In the genomic region with DNA sequence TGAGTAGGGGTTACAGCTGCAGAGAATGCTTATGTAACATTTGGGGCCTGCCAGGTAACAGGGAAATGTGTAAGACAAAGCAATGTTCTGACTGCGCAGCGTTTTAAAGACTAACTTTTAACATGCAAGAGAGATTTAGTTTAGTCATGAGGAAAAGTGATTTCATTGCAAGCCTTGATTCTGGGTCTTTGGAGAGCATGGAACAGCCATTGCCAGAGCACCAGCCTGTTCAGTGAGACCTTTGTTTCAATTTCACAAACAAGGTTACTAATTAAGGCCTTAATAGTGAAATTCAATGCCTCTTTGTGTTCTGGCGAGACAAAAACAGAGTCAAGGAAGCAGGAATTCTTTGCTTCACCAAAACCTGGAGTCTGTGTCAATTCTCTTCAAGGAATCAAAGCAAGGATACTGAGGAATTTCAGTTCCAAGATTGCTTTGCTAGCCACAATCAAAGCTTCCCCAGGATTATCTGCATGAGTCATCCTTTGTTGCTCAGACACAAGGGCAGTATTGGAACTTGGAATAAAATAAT, we compare ENCODE assay signal across 12 cellular contexts. TPM values are rescaled to one million over a fixed set of nuclear protein-coding genes. Genes with fewer than 3 reads are reported as not detected.
DNase-seq lines count a peak whose midpoint lies in the region; ATAC-seq, FAIRE-seq and TF ChIP-seq lines count a peak whose summit lies in the region.
"Had no signal": no experiment of that assay in that cellular context is flagged by ENCODE, and none has a peak within 500 bp of the region (broad histone marks: within the 10 kb centered on the region; RNA-seq: fewer than 3 reads in every experiment).

No MANE protein-coding gene starts in this region.

- H3K4me3 ChIP-seq in body of pancreas (no peak overlapping the region), kidney epithelial cell (ENCODE audit: low read depth, low read length) (no peak overlapping the region), PC-9 (no peak overlapping the region)
- H3K4me3 ChIP-seq: K562 had no signal

- H3K9me3 ChIP-seq in body of pancreas (no peaks in the 10 kb centered on the region), PC-9 (ENCODE audit: insufficient read depth, low read depth) (no peaks in the 10 kb centered on the region)
- H3K9me3 ChIP-seq: neutrophil had no signal

- H4K20me1 ChIP-seq in PC-9 (ENCODE audit: insufficient read depth) = no peaks in the 10 kb centered on the region

- H3K4me1 ChIP-seq in body of pancreas = peaks cover 21% of the 10 kb centered on the region
- peaks cover 19% of the 10 kb centered on the region for H3K4me1 ChIP-seq in PC-9 (replicated peaks; ENCODE audit: insufficient read depth)

- TF ChIP-seq POLR2A in body of pancreas (IDR thresholded peaks at IDR 0.05) (no peak), GM12891 (IDR thresholded peaks at IDR 0.05; ENCODE audit: low read depth, low read length) (no peak)

- DNase-seq in HT1080 (ENCODE audit: low read depth) (peak; percentile 69), body of pancreas (no peak), kidney epithelial cell (ENCODE audit: low read depth) (peak; percentile 29), superior temporal gyrus (ENCODE audit: extremely low spot score) (peak; percentile 78), PC-9 (no peak), NAMALWA (ENCODE audit: low spot score) (no peak), GM12891 (ENCODE audit: insufficient read length, low spot score) (no peak)
- DNase-seq: activated CD8-positive, alpha-beta memory T cell treated with anti-CD3 and anti-CD28 coated beads, Interleukin-2, amount 50 U/mL, for 48 hours; NCI-H526 treated with DMSO at 0.1 percent for 48 hours had no signal

- ATAC-seq in body of pancreas = peak; percentile 46
- ATAC-seq: K562 had no signal

- BruUV-seq in PC-9 (replicated peaks; lab: Mats Ljungman, UMichigan) = no TSS peak

- 50 to 54% methylated on average over 3 of the region's 3 CpGs for WGBS in body of pancreas, 2 donors

- no peak overlapping the region for H2AFZ ChIP-seq in PC-9

- intact Hi-C loops in body of pancreas (cut with DNase I) = no loop called here
- intact Hi-C loops in PC-9 (cut with micrococcal nuclease; ENCODE audit: unreplicated experiment) = no loop called here

- H3K9me2 ChIP-seq in PC-9 (ENCODE audit: insufficient read depth) = no peaks in the 10 kb centered on the region

- CTCF ChIA-PET in PC-9 (lab: Charles Lee) = no interaction called here

- no peaks in the 10 kb centered on the region for H3K27me3 ChIP-seq in body of pancreas
- H3K27me3 ChIP-seq in kidney epithelial cell (ENCODE audit: control insufficient read depth, insufficient read depth, low read length) = no peaks in the 10 kb centered on the region
- H3K27me3 ChIP-seq in PC-9 (ENCODE audit: insufficient read depth, low read depth) = no peaks in the 10 kb centered on the region
- H3K27me3 ChIP-seq: neutrophil had no signal

- no peaks in the 10 kb centered on the region; the same call in 1 of the 2 replicates for H3F3A ChIP-seq in PC-9 (ENCODE audit: insufficient read depth, low read depth)

- H3K79me2 ChIP-seq in PC-9 (ENCODE audit: low read depth) = no peaks in the 10 kb centered on the region

- no peak for FAIRE-seq in GM12891 (lab: Jason Lieb, UNC)
- FAIRE-seq: K562 had no signal

- TF ChIP-seq CTCF in body of pancreas (IDR thresholded peaks at IDR 0.05) (no peak), kidney epithelial cell (IDR thresholded peaks at IDR 0.05; ENCODE audit: insufficient read depth, low read length, poor library complexity, severe bottlenecking) (no peak), PC-9 (conservative IDR thresholded peaks at IDR 0.05) (no peak)

- POLR2A ChIA-PET in PC-9 (lab: Charles Lee; ENCODE audit: unreplicated experiment) = no interaction called here

- no peak overlapping the region; the same call in 1 of the 2 replicates for H3K4me2 ChIP-seq in PC-9

- H3K36me3 ChIP-seq in body of pancreas (replicated peaks in 1 of 2; ENCODE audit: insufficient read depth in 1 of 2, low read depth in 2 of 2) (no peaks in the 10 kb centered on the region), kidney epithelial cell (ENCODE audit: control insufficient read depth, insufficient read depth, low read length) (no peaks in the 10 kb centered on the region), PC-9 (ENCODE audit: low read depth) (no peaks in the 10 kb centered on the region)
- H3K36me3 ChIP-seq: neutrophil had no signal

- H3K27ac ChIP-seq in body of pancreas (peak overlapping the region in 3 of 4 donors; percentile 0 to 34 (median 25)), PC-9 (no peak overlapping the region)
- H3K27ac ChIP-seq: neutrophil had no signal

TF ChIP-seq in GM12891, 5 proteins besides CTCF, POLR2A, EP300 and RAD21:
- TF ChIP-seq POU2F2 (IDR thresholded peaks at IDR 0.05; ENCODE audit: low read depth, low read length) = no peak
- no peak for TF ChIP-seq POLR2AphosphoS5 (IDR thresholded peaks at IDR 0.05; ENCODE audit: low read depth, low read length)
- TF ChIP-seq SPI1 (IDR thresholded peaks at IDR 0.05; ENCODE audit: low read depth, low read length) = no peak
- no peak for TF ChIP-seq TAF1 (IDR thresholded peaks at IDR 0.05; ENCODE audit: low read depth, low read length)
- TF ChIP-seq PAX5 (IDR thresholded peaks at IDR 0.05; ENCODE audit: insufficient read depth, low read length, severe bottlenecking) = no peak

RNA-seq across cellular contexts. Expression of a gene that starts 14.4 kb away (rescaled TPM):
- not detected in 2 replicates for total RNA-seq in HT1080 (2014; rRNA removed; shearing (Covaris generic))
- not detected in 2 replicates for polyA plus RNA-seq in HT1080 (2015; cell fraction: cytosol; rRNA removed)
- not detected in 2 replicates for polyA plus RNA-seq in HT1080 (2015; cell fraction: nucleus; rRNA removed)
- total RNA-seq in body of pancreas (1 to 10 TPM; 3.9 to 4.9 TPM), kidney epithelial cell (not detected in 2 replicates), PC-9 (2021) (not detected in 2 replicates)
- polyA plus RNA-seq in GM12891 (2012; ENCODE audit: low read depth, missing spikeins) = not detected
- total RNA-seq: K562; T-helper 2 cell treated with Interferon-gamma antibody and Interleukin-4, amounts not matched to agents 100 ng/mL and 5 ng/mL, for 36 hours had no signal

RNA-seq across cellular contexts. Expression of a gene that starts 53.9 kb away (rescaled TPM):
- total RNA-seq in HT1080 (2014; rRNA removed; shearing (Covaris generic)) = 35.3 and 40.9 TPM in 2 replicates
- 35.9 and 40.2 TPM in 2 replicates for polyA plus RNA-seq in HT1080 (2015; cell fraction: cytosol; rRNA removed)
- 33.2 and 36.6 TPM in 2 replicates for polyA plus RNA-seq in HT1080 (2015; cell fraction: nucleus; rRNA removed)
- total RNA-seq in body of pancreas (10 to 100 TPM; 10.5 to 10.6 TPM), kidney epithelial cell (16.3 and 18.8 TPM in 2 replicates), PC-9 (2021) (22.0 and 30.1 TPM in 2 replicates)
- 28.1 TPM for polyA plus RNA-seq in GM12891 (2012; ENCODE audit: low read depth, missing spikeins)

Comparison
In these comparisons a context has a peak if more than half of its experiments do, and no peak if none do; other contexts are left out.
1. DNase-seq: peak in HT1080 (single experiment), kidney epithelial cell (single experiment) and superior temporal gyrus (single experiment); none in body of pancreas (0 of 4), PC-9 (0 of 2), NAMALWA (single experiment) and GM12891 (single experiment).